ENCODE assay signal across 1 cellular context in genomic region chr13:98688373-98688772, GRCh38.
TF ChIP-seq lines count a peak whose summit lies in the region.

No MANE protein-coding gene starts in this region.

TF ChIP-seq in H1, 55 proteins besides CTCF, POLR2A, EP300 and RAD21:
- TF ChIP-seq RNF2 (IDR thresholded peaks at IDR 0.05; ENCODE audit: borderline replicate concordance, low read depth, low read length, missing control alignments, poor library complexity, severe bottlenecking) (no peak), CEBPB (IDR thresholded peaks at IDR 0.05; ENCODE audit: low read depth, low read length) (peak; percentile 61; the same call in 1 of the 2 replicates), POU5F1 (IDR thresholded peaks at IDR 0.05; ENCODE audit: low read depth, low read length) (0 out of 2 replicates have a peak, but pooled peaks have one; percentile 9)
